In the genomic region with DNA sequence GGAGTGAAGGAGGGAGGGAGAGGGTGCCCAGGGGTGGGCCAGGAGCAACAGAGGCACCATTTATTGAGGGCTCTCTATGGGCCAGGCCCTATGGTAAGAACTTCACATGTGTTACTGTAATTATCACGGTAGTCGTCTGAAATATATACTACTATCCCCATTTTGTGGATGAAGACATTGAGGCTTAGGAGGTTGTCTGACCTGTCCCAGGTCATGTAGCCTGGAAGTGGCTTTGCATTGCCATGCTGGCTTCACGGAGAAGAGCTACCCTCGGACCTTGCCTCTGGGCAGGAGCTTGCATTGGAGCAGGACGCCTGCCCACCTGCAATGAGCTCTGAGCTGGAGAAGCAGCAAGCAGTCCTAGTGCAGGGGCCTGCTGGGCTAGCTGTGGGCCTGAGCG, we compare ENCODE assay signal across 25 cellular contexts.
"Had no signal": no experiment of that assay in that cellular context is flagged by ENCODE, and none has a peak within 500 bp of the region (broad histone marks: within the 10 kb centered on the region; RNA-seq: fewer than 3 reads in every experiment).

No MANE protein-coding gene starts in this region.

- H3K27ac Mint-ChIP-seq: activated CD4-positive, alpha-beta memory T cell treated with anti-CD3 and anti-CD28 coated beads, Interleukin-2, amount 10 ng/mL, durations not matched to agents 7 days and 5 days; activated CD4-positive, alpha-beta T cell treated with anti-CD3 and anti-CD28 coated beads for 36 hours; activated naive CD4-positive, alpha-beta T cell treated with anti-CD3 and anti-CD28 coated beads for 36 hours; activated naive CD8-positive, alpha-beta T cell; activated T-helper 17 cell treated with anti-CD3 and anti-CD28 coated beads, Interleukin-2, amount 50 U/mL, for 72 hours had no signal

- H3K4me3 ChIP-seq: cardiac muscle cell had no signal

- H3K9me3 Mint-ChIP-seq: activated CD4-positive, alpha-beta memory T cell treated with anti-CD3 and anti-CD28 coated beads, Interleukin-2, amount 10 ng/mL, durations not matched to agents 7 days and 5 days; activated naive CD4-positive, alpha-beta T cell treated with anti-CD3 and anti-CD28 coated beads for 36 hours; activated T-helper 17 cell treated with anti-CD3 and anti-CD28 coated beads, Interleukin-2, amount 50 U/mL, for 72 hours had no signal

- H3K27me3 ChIP-seq: brain microvascular endothelial cell, cardiac muscle cell had no signal

- H3K27ac ChIP-seq: brain microvascular endothelial cell, cardiac muscle cell, WERI-Rb-1 had no signal

- DNase-seq: activated CD4-positive, alpha-beta memory T cell treated with anti-CD3 and anti-CD28 coated beads, Interleukin-2, amount 10 ng/mL, durations not matched to agents 7 days and 5 days; activated CD4-positive, alpha-beta T cell treated with anti-CD3 and anti-CD28 coated beads for 36 hours; activated CD4-positive, alpha-beta T cell treated with anti-CD3 and anti-CD28 coated beads, Interleukin-2, amount 50 U/mL, for 1 hour; activated gamma-delta T cell; activated naive CD4-positive, alpha-beta T cell treated with anti-CD3 and anti-CD28 coated beads for 36 hours; activated T-cell treated with anti-CD3 and anti-CD28 coated beads for 4 hours; activated T-cell treated with anti-CD3 and anti-CD28 coated beads, Interleukin-2, amount 50 U/mL, for 48 hours; amygdala; brain microvascular endothelial cell; Kasumi-1; NCI-H1105 treated with DMSO at 0.1 percent for 48 hours; NCI-H1436 treated with DMSO at 0.1 percent for 48 hours; NCI-H187; NCI-H2081; NCI-H510A treated with DMSO at 0.1 percent for 48 hours; PC-3; SHP77 treated with DMSO at 0.1 percent for 48 hours; T-helper 2 cell; T1000; WERI-Rb-1 had no signal

- FAIRE-seq: RCC 7860, TTC549 had no signal

- ATAC-seq: activated CD4-positive, alpha-beta T cell treated with anti-CD3 and anti-CD28 coated beads for 36 hours; activated T-helper 17 cell treated with anti-CD3 and anti-CD28 coated beads, Interleukin-2, amount 50 U/mL, for 72 hours; PC-3 had no signal

- H3K27me3 Mint-ChIP-seq: activated CD4-positive, alpha-beta memory T cell treated with anti-CD3 and anti-CD28 coated beads, Interleukin-2, amount 10 ng/mL, durations not matched to agents 7 days and 5 days; activated CD4-positive, alpha-beta T cell treated with anti-CD3 and anti-CD28 coated beads for 36 hours; activated naive CD8-positive, alpha-beta T cell had no signal

- H3K4me3 Mint-ChIP-seq: activated CD4-positive, alpha-beta memory T cell treated with anti-CD3 and anti-CD28 coated beads, Interleukin-2, amount 10 ng/mL, durations not matched to agents 7 days and 5 days; activated CD4-positive, alpha-beta T cell treated with anti-CD3 and anti-CD28 coated beads for 36 hours; activated naive CD4-positive, alpha-beta T cell treated with anti-CD3 and anti-CD28 coated beads for 36 hours; activated naive CD8-positive, alpha-beta T cell; activated T-helper 17 cell treated with anti-CD3 and anti-CD28 coated beads, Interleukin-2, amount 50 U/mL, for 72 hours had no signal
